ENCODE assay signal across 1 cellular context in the genomic region with DNA sequence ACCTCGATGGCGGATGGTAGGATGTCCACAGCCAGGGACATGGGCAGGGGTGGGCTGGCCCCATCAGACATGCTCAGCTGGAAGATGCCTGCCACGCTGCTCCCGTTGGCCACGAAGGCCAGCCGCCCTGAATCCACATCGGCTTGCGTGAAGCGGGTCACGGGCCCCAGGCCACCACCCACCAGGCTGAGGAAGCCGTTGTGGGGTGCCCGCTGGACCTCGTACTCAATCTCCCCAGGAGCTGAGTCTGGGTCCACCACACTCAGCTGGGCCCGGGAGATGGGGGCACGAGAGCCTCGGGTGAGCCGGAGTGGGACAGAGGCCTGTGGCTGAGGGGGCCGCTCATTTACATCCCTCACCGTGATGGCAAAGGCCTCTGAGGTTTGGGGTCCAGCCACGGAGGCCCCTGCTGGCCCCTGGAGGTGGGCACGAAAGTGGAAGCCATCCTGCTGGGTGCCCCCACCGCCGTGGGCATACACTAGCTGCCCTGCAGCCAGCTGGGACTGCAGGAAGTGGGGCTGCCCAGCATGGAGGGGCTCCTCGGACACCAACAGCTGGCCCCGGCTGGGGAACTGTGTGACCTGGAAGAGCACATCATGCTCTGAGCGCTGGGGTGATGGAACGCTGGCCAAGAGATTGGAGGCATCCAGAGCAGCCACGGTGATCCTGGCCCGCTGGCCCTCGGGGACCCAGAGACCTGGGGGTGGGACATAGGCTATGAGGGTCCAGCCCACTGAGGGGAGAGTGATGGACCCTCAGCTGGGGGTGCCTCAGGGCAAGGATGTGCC.
TF ChIP-seq lines count a peak whose summit lies in the region.

No MANE protein-coding gene starts in this region.

TF ChIP-seq in SK-N-SH, 30 proteins besides CTCF, POLR2A, EP300 and RAD21 (continued from another document):
- TF ChIP-seq RFX5 (IDR thresholded peaks at IDR 0.05; ENCODE audit: low read length) (no peak), CHD2 (IDR thresholded peaks at IDR 0.05; ENCODE audit: low read length, partially characterized antibody) (no peak)
TF ChIP-seq in SK-N-SH: peak in this region for 0.
